In the genomic region with DNA sequence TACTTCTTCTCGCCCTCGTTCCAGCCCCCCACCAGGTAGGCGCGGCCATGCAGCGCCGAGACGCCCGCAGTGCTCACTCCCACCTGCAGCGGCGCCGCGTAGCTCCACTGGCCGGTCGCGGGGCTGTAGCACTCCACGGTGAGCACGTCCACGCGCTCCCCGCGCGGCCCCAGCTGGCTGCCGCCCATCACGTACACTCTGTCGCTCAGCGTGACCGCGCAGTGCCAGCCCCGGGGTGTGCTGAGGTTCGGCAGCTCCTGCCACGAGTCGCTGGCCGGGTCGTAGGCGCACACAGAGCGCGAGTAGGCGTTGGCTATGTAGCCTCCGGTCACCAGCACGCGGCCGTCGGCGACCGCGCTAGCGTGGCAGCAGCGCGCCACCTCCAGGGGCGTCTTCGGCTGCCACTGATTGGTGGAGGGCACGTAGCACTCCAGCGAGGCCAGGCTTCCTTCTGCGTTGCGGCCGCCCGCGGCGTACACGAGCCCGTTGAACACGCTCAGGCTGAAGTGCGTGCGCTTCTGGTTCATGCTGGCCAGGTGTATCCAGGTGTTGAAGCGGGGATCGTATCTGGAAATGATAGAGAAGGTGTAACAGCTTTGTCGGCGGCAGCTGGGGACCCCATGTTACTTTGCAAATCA, we compare ENCODE assay signal across 1 cellular context.
TF ChIP-seq lines count a peak whose summit lies in the region.

No MANE protein-coding gene starts in this region.

TF ChIP-seq in HEK293, 187 proteins besides CTCF, POLR2A, EP300 and RAD21 (continued from another document and continues in another):
- TF ChIP-seq, protein P1, sequence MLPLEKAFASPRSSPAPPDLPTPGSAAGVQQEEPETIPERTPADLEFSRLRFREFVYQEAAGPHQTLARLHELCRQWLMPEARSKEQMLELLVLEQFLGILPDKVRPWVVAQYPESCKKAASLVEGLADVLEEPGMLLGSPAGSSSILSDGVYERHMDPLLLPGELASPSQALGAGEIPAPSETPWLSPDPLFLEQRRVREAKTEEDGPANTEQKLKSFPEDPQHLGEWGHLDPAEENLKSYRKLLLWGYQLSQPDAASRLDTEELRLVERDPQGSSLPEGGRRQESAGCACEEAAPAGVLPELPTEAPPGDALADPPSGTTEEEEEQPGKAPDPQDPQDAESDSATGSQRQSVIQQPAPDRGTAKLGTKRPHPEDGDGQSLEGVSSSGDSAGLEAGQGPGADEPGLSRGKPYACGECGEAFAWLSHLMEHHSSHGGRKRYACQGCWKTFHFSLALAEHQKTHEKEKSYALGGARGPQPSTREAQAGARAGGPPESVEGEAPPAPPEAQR (tag by site-specific recombination; IDR thresholded peaks at IDR 0.05) = no peak
- TF ChIP-seq ZNF843 (tag by site-specific recombination; IDR thresholded peaks at IDR 0.05) (peak; percentile 80), OSR2 (tag by site-specific recombination; IDR thresholded peaks at IDR 0.05) (no peak), ZNF140 (tag by site-specific recombination; IDR thresholded peaks at IDR 0.05) (no peak), EGR2 (tag by site-specific recombination; IDR thresholded peaks at IDR 0.05; ENCODE audit: low read depth) (peak; percentile 94), ZNF626 (tag by site-specific recombination; IDR thresholded peaks at IDR 0.05) (no peak), TCF7L2 (IDR thresholded peaks at IDR 0.05; ENCODE audit: borderline replicate concordance, low read depth, low read length) (no peak), ZNF394 (tag by site-specific recombination; IDR thresholded peaks at IDR 0.05; ENCODE audit: borderline replicate concordance) (no peak), ZNF677 (tag by site-specific recombination; IDR thresholded peaks at IDR 0.05) (no peak), ZBTB21 (tag by site-specific recombination; IDR thresholded peaks at IDR 0.05) (no peak), ZNF561 (tag by site-specific recombination; IDR thresholded peaks at IDR 0.05; ENCODE audit: borderline replicate concordance) (peak; percentile 49; the same call in 1 of the 2 replicates), HOXC10 (CRISPR knock-in tag; IDR thresholded peaks at IDR 0.05) (peak; percentile 82; the same call in 1 of the 2 replicates), ZNF585B (tag by site-specific recombination; IDR thresholded peaks at IDR 0.05) (no peak; the same call in 1 of the 2 replicates), KLF1 (tag by site-specific recombination; IDR thresholded peaks at IDR 0.05) (peak; percentile 77), ZNF211 (tag by site-specific recombination; IDR thresholded peaks at IDR 0.05; ENCODE audit: low read depth) (no peak), ZNF48 (tag by site-specific recombination; IDR thresholded peaks at IDR 0.05) (no peak), SCRT2 (tag by site-specific recombination; IDR thresholded peaks at IDR 0.05) (peak; percentile 75), ZFP3 (tag by site-specific recombination; IDR thresholded peaks at IDR 0.05; ENCODE audit: low read depth) (no peak), ZNF132 (tag by site-specific recombination; IDR thresholded peaks at IDR 0.05; ENCODE audit: borderline replicate concordance) (no peak), ZNF426 (tag by site-specific recombination; IDR thresholded peaks at IDR 0.05) (no peak), BCL11A (tag by site-specific recombination; IDR thresholded peaks at IDR 0.05; ENCODE audit: low read depth) (peak; percentile 13; the same call in 1 of the 2 replicates), SP3 (tag by site-specific recombination; IDR thresholded peaks at IDR 0.05) (peak; percentile 71), ZSCAN30 (tag by site-specific recombination; IDR thresholded peaks at IDR 0.05) (no peak; the same call in 1 of the 2 replicates), ZNF791 (tag by site-specific recombination; IDR thresholded peaks at IDR 0.05) (no peak), GLI2 (tag by site-specific recombination; IDR thresholded peaks at IDR 0.05; ENCODE audit: borderline replicate concordance, low read depth) (no peak), MEIS1 (CRISPR knock-in tag; IDR thresholded peaks at IDR 0.05; ENCODE audit: borderline replicate concordance) (no peak), SP2 (tag by site-specific recombination; IDR thresholded peaks at IDR 0.05) (peak; percentile 74), ZNF777 (tag by site-specific recombination; IDR thresholded peaks at IDR 0.05; ENCODE audit: borderline replicate concordance) (peak; percentile 95), ZNF169 (tag by site-specific recombination; IDR thresholded peaks at IDR 0.05) (no peak), ZNF214 (tag by site-specific recombination; IDR thresholded peaks at IDR 0.05; ENCODE audit: borderline replicate concordance) (no peak), ZNF521 (tag by site-specific recombination; IDR thresholded peaks at IDR 0.05) (no peak), SCRT1 (tag by site-specific recombination; IDR thresholded peaks at IDR 0.05; ENCODE audit: borderline replicate concordance) (no peak), ZNF133 (tag by site-specific recombination; IDR thresholded peaks at IDR 0.05) (no peak), ZNF837 (tag by site-specific recombination; IDR thresholded peaks at IDR 0.05) (0 out of 2 replicates have a peak, but pooled peaks have one; percentile 22), ZNF514 (tag by site-specific recombination; IDR thresholded peaks at IDR 0.05) (no peak), ZNF433 (tag by site-specific recombination; IDR thresholded peaks at IDR 0.05; ENCODE audit: low read depth) (no peak), ZNF324 (tag by site-specific recombination; IDR thresholded peaks at IDR 0.05) (peak; percentile 90), ZNF792 (tag by site-specific recombination; IDR thresholded peaks at IDR 0.05) (peak; percentile 92), ZBTB17 (tag by site-specific recombination; IDR thresholded peaks at IDR 0.05) (peak; percentile 92), ZNF404 (tag by site-specific recombination; IDR thresholded peaks at IDR 0.05) (no peak), SALL2 (tag by site-specific recombination; IDR thresholded peaks at IDR 0.05; ENCODE audit: borderline replicate concordance) (no peak), ZNF600 (tag by site-specific recombination; IDR thresholded peaks at IDR 0.05) (peak; percentile 83; the same call in 1 of the 2 replicates), IKZF3 (tag by site-specific recombination; IDR thresholded peaks at IDR 0.05) (no peak), ZNF768 (tag by site-specific recombination; IDR thresholded peaks at IDR 0.05) (no peak; the same call in 1 of the 2 replicates), HOXA7 (CRISPR knock-in tag; IDR thresholded peaks at IDR 0.05; ENCODE audit: borderline replicate concordance) (no peak), ZNF350 (tag by site-specific recombination; IDR thresholded peaks at IDR 0.05) (no peak), ZNF354C (tag by site-specific recombination; IDR thresholded peaks at IDR 0.05; ENCODE audit: borderline replicate concordance, low read depth) (no peak), PRDM1 (tag by site-specific recombination; IDR thresholded peaks at IDR 0.05) (no peak), ZBTB48 (tag by site-specific recombination; IDR thresholded peaks at IDR 0.05) (no peak), ZNF274 (IDR thresholded peaks at IDR 0.05; ENCODE audit: low read length) (no peak), ZNF274 (tag by site-specific recombination; IDR thresholded peaks at IDR 0.05; ENCODE audit: borderline replicate concordance) (no peak), ZFP41 (tag by site-specific recombination; IDR thresholded peaks at IDR 0.05; ENCODE audit: borderline replicate concordance) (no peak), ZNF302 (tag by site-specific recombination; IDR thresholded peaks at IDR 0.05; ENCODE audit: low read depth) (no peak), ZNF654 (tag by site-specific recombination; IDR thresholded peaks at IDR 0.05; ENCODE audit: low read depth) (no peak)
- TF ChIP-seq, protein P2, sequence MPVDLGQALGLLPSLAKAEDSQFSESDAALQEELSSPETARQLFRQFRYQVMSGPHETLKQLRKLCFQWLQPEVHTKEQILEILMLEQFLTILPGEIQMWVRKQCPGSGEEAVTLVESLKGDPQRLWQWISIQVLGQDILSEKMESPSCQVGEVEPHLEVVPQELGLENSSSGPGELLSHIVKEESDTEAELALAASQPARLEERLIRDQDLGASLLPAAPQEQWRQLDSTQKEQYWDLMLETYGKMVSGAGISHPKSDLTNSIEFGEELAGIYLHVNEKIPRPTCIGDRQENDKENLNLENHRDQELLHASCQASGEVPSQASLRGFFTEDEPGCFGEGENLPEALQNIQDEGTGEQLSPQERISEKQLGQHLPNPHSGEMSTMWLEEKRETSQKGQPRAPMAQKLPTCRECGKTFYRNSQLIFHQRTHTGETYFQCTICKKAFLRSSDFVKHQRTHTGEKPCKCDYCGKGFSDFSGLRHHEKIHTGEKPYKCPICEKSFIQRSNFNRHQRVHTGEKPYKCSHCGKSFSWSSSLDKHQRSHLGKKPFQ (tag by site-specific recombination; IDR thresholded peaks at IDR 0.05) = 0 out of 2 replicates have a peak, but pooled peaks have one; percentile 40
- TF ChIP-seq, protein P3, sequence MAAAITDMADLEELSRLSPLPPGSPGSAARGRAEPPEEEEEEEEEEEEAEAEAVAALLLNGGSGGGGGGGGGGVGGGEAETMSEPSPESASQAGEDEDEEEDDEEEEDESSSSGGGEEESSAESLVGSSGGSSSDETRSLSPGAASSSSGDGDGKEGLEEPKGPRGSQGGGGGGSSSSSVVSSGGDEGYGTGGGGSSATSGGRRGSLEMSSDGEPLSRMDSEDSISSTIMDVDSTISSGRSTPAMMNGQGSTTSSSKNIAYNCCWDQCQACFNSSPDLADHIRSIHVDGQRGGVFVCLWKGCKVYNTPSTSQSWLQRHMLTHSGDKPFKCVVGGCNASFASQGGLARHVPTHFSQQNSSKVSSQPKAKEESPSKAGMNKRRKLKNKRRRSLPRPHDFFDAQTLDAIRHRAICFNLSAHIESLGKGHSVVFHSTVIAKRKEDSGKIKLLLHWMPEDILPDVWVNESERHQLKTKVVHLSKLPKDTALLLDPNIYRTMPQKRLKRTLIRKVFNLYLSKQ (tag by site-specific recombination; IDR thresholded peaks at IDR 0.05; ENCODE audit: borderline replicate concordance) = no peak
- TF ChIP-seq, protein P4, sequence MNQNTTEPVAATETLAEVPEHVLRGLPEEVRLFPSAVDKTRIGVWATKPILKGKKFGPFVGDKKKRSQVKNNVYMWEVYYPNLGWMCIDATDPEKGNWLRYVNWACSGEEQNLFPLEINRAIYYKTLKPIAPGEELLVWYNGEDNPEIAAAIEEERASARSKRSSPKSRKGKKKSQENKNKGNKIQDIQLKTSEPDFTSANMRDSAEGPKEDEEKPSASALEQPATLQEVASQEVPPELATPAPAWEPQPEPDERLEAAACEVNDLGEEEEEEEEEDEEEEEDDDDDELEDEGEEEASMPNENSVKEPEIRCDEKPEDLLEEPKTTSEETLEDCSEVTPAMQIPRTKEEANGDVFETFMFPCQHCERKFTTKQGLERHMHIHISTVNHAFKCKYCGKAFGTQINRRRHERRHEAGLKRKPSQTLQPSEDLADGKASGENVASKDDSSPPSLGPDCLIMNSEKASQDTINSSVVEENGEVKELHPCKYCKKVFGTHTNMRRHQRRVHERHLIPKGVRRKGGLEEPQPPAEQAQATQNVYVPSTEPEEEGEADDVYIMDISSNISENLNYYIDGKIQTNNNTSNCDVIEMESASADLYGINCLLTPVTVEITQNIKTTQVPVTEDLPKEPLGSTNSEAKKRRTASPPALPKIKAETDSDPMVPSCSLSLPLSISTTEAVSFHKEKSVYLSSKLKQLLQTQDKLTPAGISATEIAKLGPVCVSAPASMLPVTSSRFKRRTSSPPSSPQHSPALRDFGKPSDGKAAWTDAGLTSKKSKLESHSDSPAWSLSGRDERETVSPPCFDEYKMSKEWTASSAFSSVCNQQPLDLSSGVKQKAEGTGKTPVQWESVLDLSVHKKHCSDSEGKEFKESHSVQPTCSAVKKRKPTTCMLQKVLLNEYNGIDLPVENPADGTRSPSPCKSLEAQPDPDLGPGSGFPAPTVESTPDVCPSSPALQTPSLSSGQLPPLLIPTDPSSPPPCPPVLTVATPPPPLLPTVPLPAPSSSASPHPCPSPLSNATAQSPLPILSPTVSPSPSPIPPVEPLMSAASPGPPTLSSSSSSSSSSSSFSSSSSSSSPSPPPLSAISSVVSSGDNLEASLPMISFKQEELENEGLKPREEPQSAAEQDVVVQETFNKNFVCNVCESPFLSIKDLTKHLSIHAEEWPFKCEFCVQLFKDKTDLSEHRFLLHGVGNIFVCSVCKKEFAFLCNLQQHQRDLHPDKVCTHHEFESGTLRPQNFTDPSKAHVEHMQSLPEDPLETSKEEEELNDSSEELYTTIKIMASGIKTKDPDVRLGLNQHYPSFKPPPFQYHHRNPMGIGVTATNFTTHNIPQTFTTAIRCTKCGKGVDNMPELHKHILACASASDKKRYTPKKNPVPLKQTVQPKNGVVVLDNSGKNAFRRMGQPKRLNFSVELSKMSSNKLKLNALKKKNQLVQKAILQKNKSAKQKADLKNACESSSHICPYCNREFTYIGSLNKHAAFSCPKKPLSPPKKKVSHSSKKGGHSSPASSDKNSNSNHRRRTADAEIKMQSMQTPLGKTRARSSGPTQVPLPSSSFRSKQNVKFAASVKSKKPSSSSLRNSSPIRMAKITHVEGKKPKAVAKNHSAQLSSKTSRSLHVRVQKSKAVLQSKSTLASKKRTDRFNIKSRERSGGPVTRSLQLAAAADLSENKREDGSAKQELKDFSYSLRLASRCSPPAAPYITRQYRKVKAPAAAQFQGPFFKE (tag by site-specific recombination; IDR thresholded peaks at IDR 0.05; ENCODE audit: borderline replicate concordance) = no peak
- TF ChIP-seq, protein P5, sequence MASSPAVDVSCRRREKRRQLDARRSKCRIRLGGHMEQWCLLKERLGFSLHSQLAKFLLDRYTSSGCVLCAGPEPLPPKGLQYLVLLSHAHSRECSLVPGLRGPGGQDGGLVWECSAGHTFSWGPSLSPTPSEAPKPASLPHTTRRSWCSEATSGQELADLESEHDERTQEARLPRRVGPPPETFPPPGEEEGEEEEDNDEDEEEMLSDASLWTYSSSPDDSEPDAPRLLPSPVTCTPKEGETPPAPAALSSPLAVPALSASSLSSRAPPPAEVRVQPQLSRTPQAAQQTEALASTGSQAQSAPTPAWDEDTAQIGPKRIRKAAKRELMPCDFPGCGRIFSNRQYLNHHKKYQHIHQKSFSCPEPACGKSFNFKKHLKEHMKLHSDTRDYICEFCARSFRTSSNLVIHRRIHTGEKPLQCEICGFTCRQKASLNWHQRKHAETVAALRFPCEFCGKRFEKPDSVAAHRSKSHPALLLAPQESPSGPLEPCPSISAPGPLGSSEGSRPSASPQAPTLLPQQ (tag by site-specific recombination; IDR thresholded peaks at IDR 0.05) = peak; percentile 91
- TF ChIP-seq, protein P6, sequence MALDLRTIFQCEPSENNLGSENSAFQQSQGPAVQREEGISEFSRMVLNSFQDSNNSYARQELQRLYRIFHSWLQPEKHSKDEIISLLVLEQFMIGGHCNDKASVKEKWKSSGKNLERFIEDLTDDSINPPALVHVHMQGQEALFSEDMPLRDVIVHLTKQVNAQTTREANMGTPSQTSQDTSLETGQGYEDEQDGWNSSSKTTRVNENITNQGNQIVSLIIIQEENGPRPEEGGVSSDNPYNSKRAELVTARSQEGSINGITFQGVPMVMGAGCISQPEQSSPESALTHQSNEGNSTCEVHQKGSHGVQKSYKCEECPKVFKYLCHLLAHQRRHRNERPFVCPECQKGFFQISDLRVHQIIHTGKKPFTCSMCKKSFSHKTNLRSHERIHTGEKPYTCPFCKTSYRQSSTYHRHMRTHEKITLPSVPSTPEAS (tag by site-specific recombination; IDR thresholded peaks at IDR 0.05) = peak; percentile 55; the same call in 1 of the 2 replicates
